In genomic region chr1:245316791-245317190, GRCh38 we compare ENCODE assay signal across 19 cellular contexts.
"Had no signal": no experiment of that assay in that cellular context is flagged by ENCODE, and none has a peak within 500 bp of the region (broad histone marks: within the 10 kb centered on the region; RNA-seq: fewer than 3 reads in every experiment).

No MANE protein-coding gene starts in this region.

- H3K27me3 Mint-ChIP-seq: central memory CD8-positive, alpha-beta T cell had no signal

- H3K9me3 Mint-ChIP-seq: central memory CD8-positive, alpha-beta T cell; neural crest cell; stimulated activated memory B cell treated with anti-CD40 and anti-IgM and Interleukin-4, amounts not matched to agents 10 μg/mL and 1 μg/mL and 100 μg/mL, for 72 hours; stimulated activated naive CD8-positive, alpha-beta T cell treated with anti-CD3 and anti-CD28 coated beads, Interleukin-15, Interleukin-2, amounts not matched to agents 100 ng/mL and 50 ng/mL, for 24 hours had no signal

- H3K4me1 Mint-ChIP-seq: central memory CD8-positive, alpha-beta T cell; naive thymus-derived CD4-positive, alpha-beta T cell had no signal

- ATAC-seq: gastroesophageal sphincter; left cardiac atrium; naive thymus-derived CD4-positive, alpha-beta T cell; right cardiac atrium; stimulated activated memory B cell treated with anti-CD40 and anti-IgM and Interleukin-4, amounts not matched to agents 10 μg/mL and 1 μg/mL and 100 μg/mL, for 72 hours had no signal

- H3K4me3 Mint-ChIP-seq: central memory CD8-positive, alpha-beta T cell; naive thymus-derived CD4-positive, alpha-beta T cell; neural crest cell; stimulated activated memory B cell treated with anti-CD40 and anti-IgM and Interleukin-4, amounts not matched to agents 10 μg/mL and 1 μg/mL and 100 μg/mL, for 72 hours; stimulated activated naive CD8-positive, alpha-beta T cell treated with anti-CD3 and anti-CD28 coated beads, Interleukin-15, Interleukin-2, amounts not matched to agents 100 ng/mL and 50 ng/mL, for 24 hours had no signal

- H3K36me3 Mint-ChIP-seq: naive thymus-derived CD4-positive, alpha-beta T cell; stimulated activated memory B cell treated with anti-CD40 and anti-IgM and Interleukin-4, amounts not matched to agents 10 μg/mL and 1 μg/mL and 100 μg/mL, for 72 hours had no signal

- DNase-seq: cortex of kidney; dorsolateral prefrontal cortex; effector memory CD4-positive, alpha-beta T cell; kidney; left cardiac atrium; left ventricle myocardium superior; mesenchymal stem cell; naive thymus-derived CD4-positive, alpha-beta T cell; nucleus accumbens; ovary; right cardiac atrium; small intestine; stimulated activated CD4-positive, alpha-beta T cell treated with anti-CD3 and anti-CD28 coated beads, Interleukin-4, amount 100 ng/mL, for 1 hour; tibial artery had no signal

- H3K27ac Mint-ChIP-seq: naive thymus-derived CD4-positive, alpha-beta T cell; stimulated activated memory B cell treated with anti-CD40 and anti-IgM and Interleukin-4, amounts not matched to agents 10 μg/mL and 1 μg/mL and 100 μg/mL, for 72 hours; stimulated activated naive CD8-positive, alpha-beta T cell treated with anti-CD3 and anti-CD28 coated beads, Interleukin-15, Interleukin-2, amounts not matched to agents 100 ng/mL and 50 ng/mL, for 24 hours had no signal
